ENCODE assay signal across 25 cellular contexts in genomic region chr11:122310701-122311100, GRCh38.
"Had no signal": no experiment of that assay in that cellular context is flagged by ENCODE, and none has a peak within 500 bp of the region (broad histone marks: within the 10 kb centered on the region; RNA-seq: fewer than 3 reads in every experiment).

No MANE protein-coding gene starts in this region.

- H3K27ac ChIP-seq: brain microvascular endothelial cell, foreskin keratinocyte, left lung, parathyroid adenoma, spleen, vagina had no signal

- ATAC-seq: activated CD8-positive, alpha-beta memory T cell treated with anti-CD3 and anti-CD28 coated beads, Interleukin-2, amount 10 ng/mL, durations not matched to agents 7 days and 5 days; activated CD8-positive, alpha-beta T cell treated with anti-CD3 and anti-CD28 coated beads, Interleukin-2, amount 10 ng/mL, durations not matched to agents 7 days and 5 days; activated naive CD4-positive, alpha-beta T cell treated with anti-CD3 and anti-CD28 coated beads, Interleukin-2, amount 50 U/mL, for 72 hours; activated T-cell treated with anti-CD3 and anti-CD28 coated beads, Interleukin-2, amount 50 U/mL, for 72 hours; foreskin keratinocyte; heart right ventricle; left lung; right cardiac atrium had no signal

- H3K4me3 ChIP-seq: esophagus muscularis mucosa, heart right ventricle, left lung, lung, spleen, vagina had no signal

- H3K4me1 ChIP-seq: foreskin keratinocyte, left lung, parathyroid adenoma, spleen had no signal

- H3K9ac ChIP-seq: parathyroid adenoma had no signal

- H3K9me3 ChIP-seq: esophagus muscularis mucosa, heart right ventricle, left lung, spleen, vagina had no signal

- DNase-seq: activated B cell treated with CpG ODN at 0.5 μM for 24 hours; activated CD4-positive, alpha-beta T cell treated with anti-CD3 and anti-CD28 coated beads, Interleukin-2, amount 50 U/mL, for 1 hour; activated CD8-positive, alpha-beta memory T cell treated with anti-CD3 and anti-CD28 coated beads, Interleukin-2, amount 10 ng/mL, durations not matched to agents 7 days and 5 days; activated CD8-positive, alpha-beta T cell treated with anti-CD3 and anti-CD28 coated beads, Interleukin-2, amount 10 ng/mL, durations not matched to agents 7 days and 5 days; activated naive CD4-positive, alpha-beta T cell; activated T-cell treated with anti-CD3 and anti-CD28 coated beads for 4 hours; activated T-cell treated with anti-CD3 and anti-CD28 coated beads, Interleukin-2, amount 50 U/mL, for 72 hours; aorta; brain microvascular endothelial cell; central memory CD4-positive, alpha-beta T cell; foreskin keratinocyte; heart right ventricle; kidney glomerular epithelial cell; left lung; naive B cell; occipital lobe; right cardiac atrium; spleen; stimulated activated naive CD4-positive, alpha-beta T cell; T-helper 1 cell had no signal

- H2AFZ ChIP-seq: parathyroid adenoma had no signal

- H3K36me3 ChIP-seq: brain microvascular endothelial cell, esophagus muscularis mucosa, heart right ventricle, left lung, spleen, vagina had no signal

- H3K27me3 ChIP-seq: esophagus muscularis mucosa, heart right ventricle, left lung, vagina had no signal
